8 cellular contexts compared by ENCODE assay signal in genomic region chr1:173715538-173715844, GRCh38. TPM values are rescaled to one million over a fixed set of nuclear protein-coding genes. Genes with fewer than 3 reads are reported as not detected.
DNase-seq lines count a peak whose midpoint lies in the region; ATAC-seq and TF ChIP-seq lines count a peak whose summit lies in the region.

No MANE protein-coding gene starts in this region.

- in situ Hi-C loops in astrocyte of the cerebellum (cut with HindIII; ENCODE audit: low sequenced_read_pairs) = no loop called here

- DNase-seq in heart left ventricle (no peak), Right ventricle myocardium inferior (ENCODE audit: missing footprints) (no peak), astrocyte of the cerebellum (ENCODE audit: low read depth) (no peak), lung (ENCODE audit: low spot score) (no peak), upper lobe of right lung (no peak), SIG-M5 treated with dmso at 0.1 percent for 504 hours (lab: John Stamatoyannopoulos, UW; ENCODE audit: unreplicated experiment) (no peak), SK-N-DZ (ENCODE audit: low spot score) (no peak)
- no peak for DNase-seq in activated CD4-positive, CD25-positive, alpha-beta regulatory T cell (lab: John Stamatoyannopoulos, UW)

- TF ChIP-seq CTCF in heart left ventricle (IDR thresholded peaks at IDR 0.05) (no peak), astrocyte of the cerebellum (IDR thresholded peaks at IDR 0.05; ENCODE audit: low read depth, low read length, missing control alignments) (no peak), lung (IDR thresholded peaks at IDR 0.05; ENCODE audit: control extremely low read depth, extremely low read depth) (no peak), upper lobe of right lung (IDR thresholded peaks at IDR 0.05) (no peak)

- no peaks in the 10 kb centered on the region for H3K9me3 ChIP-seq in heart left ventricle
- H3K9me3 ChIP-seq in lung (ENCODE audit: control insufficient read depth in 2 of 2, insufficient read depth in 1 of 2, low read length in 1 of 2) = no peaks in the 10 kb centered on the region
- no peaks in the 10 kb centered on the region for H3K9me3 ChIP-seq in upper lobe of right lung

- H3K36me3 ChIP-seq in heart left ventricle = peaks cover 0 to 20% (median 0%) of the 10 kb centered on the region in 9 donors
- peaks cover 0 to 1% of the 10 kb centered on the region in 2 donors for H3K36me3 ChIP-seq in lung (ENCODE audit: control insufficient read depth in 2 of 2, insufficient read depth in 2 of 2, low read length in 2 of 2)
- peaks cover 6% of the 10 kb centered on the region for H3K36me3 ChIP-seq in upper lobe of right lung

- H3K27ac ChIP-seq in heart left ventricle (peak overlapping the region; percentile 76 to 95 (median 90)), lung (ENCODE audit: low read depth in 1 of 2, low read length in 1 of 2) (peak overlapping the region; percentile 91 to 98), upper lobe of right lung (peak overlapping the region; percentile 94)

- 0% methylated on average over 8 of the region's 8 CpGs for WGBS in heart left ventricle, 4 donors
- 0 to 1% methylated on average over 8 of the region's 8 CpGs for WGBS in lung, 2 donors

- H3K4me3 ChIP-seq in heart left ventricle = peak overlapping the region; percentile 73 to 95 (median 81)
- H3K4me3 ChIP-seq in astrocyte of the cerebellum (ENCODE audit: low read depth, low read length) = peak overlapping the region; percentile 77
- peak overlapping the region; percentile 91 for H3K4me3 ChIP-seq in lung
- peak overlapping the region; percentile 88 for H3K4me3 ChIP-seq in upper lobe of right lung

- H3K27me3 ChIP-seq in heart left ventricle (peaks cover 0 to 10% (median 0%) of the 10 kb centered on the region in 9 donors), lung (ENCODE audit: control insufficient read depth, insufficient read depth) (no peaks in the 10 kb centered on the region), upper lobe of right lung (peaks cover 8% of the 10 kb centered on the region)

- ATAC-seq in heart left ventricle (no peak), Right ventricle myocardium inferior (no peak), lung (ENCODE audit: insufficient read depth, low FRiP score) (no peak), upper lobe of right lung (no peak)

- H3K4me1 ChIP-seq in heart left ventricle (peaks cover 0 to 30% (median 19%) of the 10 kb centered on the region in 12 donors), lung (ENCODE audit: control insufficient read depth in 2 of 2, insufficient read depth in 2 of 2, low read length in 2 of 2) (peaks cover 4 to 6% of the 10 kb centered on the region in 2 donors), upper lobe of right lung (peaks cover 28% of the 10 kb centered on the region)

- no peak for TF ChIP-seq POLR2A in heart left ventricle (IDR thresholded peaks at IDR 0.05)

- intact Hi-C loops in heart left ventricle (cut with DNase I) (loop anchor here in 9 of 10 donors (2.0 to 10.0 kb wide), 8 partner anchors 107 to 285 kb away; partner anchors contain the start of genes PRDX6 (in 4 of the 9), CENPL (in 2 of the 9), DARS2 (in 2 of the 9) and SLC9C2 (in 1 of the 9)), Right ventricle myocardium inferior (cut with DNase I) (loop anchor here (2.0 kb wide), 2 partner anchors 239 to 285 kb away; partner anchors contain the start of gene PRDX6), upper lobe of right lung (cut with DNase I) (no loop called here)

RNA-seq across cellular contexts. Expression of gene KLHL20, which starts 0.7 kb away (rescaled TPM):
- total RNA-seq in heart left ventricle = 10 to 100 TPM; 14.5 to 20.1 (median 18.3) TPM
- 10 to 100 TPM in 1 of 2 donors, 1 to 10 TPM in 1; 4.2 to 13.8 TPM for polyA plus RNA-seq in heart left ventricle
- 16.5 TPM for total RNA-seq in Right ventricle myocardium inferior
- 10 to 100 TPM; 23.8 to 38.4 TPM for total RNA-seq in lung
- polyA plus RNA-seq in lung = 10 to 100 TPM in 1 of 2 donors, 1 to 10 TPM in 1; 5.8 to 10.6 TPM
- 31.9 TPM for total RNA-seq in upper lobe of right lung
- 13.0 and 17.6 TPM in 2 replicates for polyA plus RNA-seq in SK-N-DZ (2014; cell fraction: cytosol; rRNA removed)
- polyA plus RNA-seq in SK-N-DZ (2014; cell fraction: nucleus; rRNA removed) = 11.0 and 17.1 TPM in 2 replicates

RNA-seq across cellular contexts. Expression of gene ANKRD45, which starts 45.8 kb away (rescaled TPM):
- total RNA-seq in heart left ventricle (under 1 TPM in 5 of 9 donors, not detected in 4; 0.18 to 0.27 (median 0.25) TPM), Right ventricle myocardium inferior (0.16 TPM), lung (10 to 100 TPM in 1 of 2 donors, 1 to 10 TPM in 1; 7.6 to 10.5 TPM), upper lobe of right lung (0.87 TPM)
- polyA plus RNA-seq in heart left ventricle (not detected), lung (1 to 10 TPM; 2.3 to 3.8 TPM)
- not detected in 2 replicates for polyA plus RNA-seq in SK-N-DZ (2014; cell fraction: cytosol; rRNA removed)
- polyA plus RNA-seq in SK-N-DZ (2014; cell fraction: nucleus; rRNA removed) = not detected in 2 replicates
